15 cellular contexts compared by ENCODE assay signal in the genomic region with DNA sequence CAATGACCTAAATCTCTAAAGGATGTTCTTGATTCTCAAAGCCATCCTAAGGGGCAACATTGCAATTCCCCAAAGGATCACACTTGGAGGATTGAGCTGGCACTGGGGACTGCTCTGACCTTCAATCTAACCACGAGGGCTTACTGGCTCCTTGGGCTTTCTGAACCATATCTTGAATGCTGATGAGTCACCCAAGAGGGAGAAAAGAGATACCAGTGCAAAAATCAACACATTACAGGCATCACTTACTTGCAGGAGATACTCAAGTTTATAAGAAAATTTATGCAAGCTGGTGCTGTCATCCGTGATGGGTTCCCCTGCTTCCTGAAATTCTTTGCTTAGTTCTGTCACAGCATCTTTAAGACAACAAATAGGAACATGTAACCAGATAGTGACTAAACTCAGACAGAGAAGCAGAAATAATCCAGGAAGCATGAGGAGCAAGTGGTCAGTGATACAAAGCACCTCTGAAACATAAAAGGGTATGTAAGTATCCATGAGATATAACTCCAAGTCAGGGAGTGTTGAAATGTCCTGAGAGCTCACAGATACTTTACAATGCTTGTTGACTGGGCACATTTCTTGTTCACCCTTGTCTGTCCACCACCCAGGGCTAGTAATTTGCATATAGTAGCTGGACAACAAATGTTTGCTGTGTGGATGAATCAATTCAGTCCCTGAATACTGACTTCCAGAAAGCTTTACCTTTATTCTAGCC. TPM values are rescaled to one million over a fixed set of nuclear protein-coding genes. Genes with fewer than 3 reads are reported as not detected.
DNase-seq lines count a peak whose midpoint lies in the region; ATAC-seq and FAIRE-seq lines count a peak whose summit lies in the region.
"Had no signal": no experiment of that assay in that cellular context is flagged by ENCODE, and none has a peak within 500 bp of the region (broad histone marks: within the 10 kb centered on the region; RNA-seq: fewer than 3 reads in every experiment).

No MANE protein-coding gene starts in this region.

- H3K9me3 ChIP-seq in skeletal muscle tissue (ENCODE audit: control insufficient read depth in 3 of 3, low read length in 3 of 3): no peaks in the 10 kb centered on the region

- H3K27ac Mint-ChIP-seq in activated CD4-positive, alpha-beta T cell treated with anti-CD3 and anti-CD28 coated beads for 36 hours: peak overlapping the region; percentile 58
- peak overlapping the region; percentile 80 to 95 for H3K27ac Mint-ChIP-seq in effector memory CD8-positive, alpha-beta T cell
- H3K27ac Mint-ChIP-seq: activated CD4-positive, alpha-beta T cell treated with anti-CD3 and anti-CD28 coated beads, Interleukin-2, amount 10 ng/mL, durations not matched to agents 7 days and 5 days had no signal

- H3K4me1 ChIP-seq in skeletal muscle tissue (ENCODE audit: control insufficient read depth in 3 of 3, insufficient read depth in 3 of 3, low read length in 3 of 3): peaks cover 72 to 88% (median 80%) of the 10 kb centered on the region in 3 donors

- CTCF ChIA-PET in activated CD4-positive, alpha-beta T cell treated with anti-CD3 and anti-CD28 coated beads for 36 hours (lab: Charles Lee): interaction anchor here (0.7 to 1.9 kb wide), 8 partner anchors 12 to 330 kb away, joined by 3 to 13 read pairs (median 4); a partner anchor contains a TSS

- DNase-seq in activated CD4-positive, alpha-beta T cell treated with anti-CD3 and anti-CD28 coated beads for 36 hours: no peak
- no peak for DNase-seq in activated CD4-positive, alpha-beta T cell treated with anti-CD3 and anti-CD28 coated beads for 4 hours
- peak; percentile 68 for DNase-seq in RCC 7860 (ENCODE audit: low spot score)
- no peak for DNase-seq in effector memory CD8-positive, alpha-beta T cell
- DNase-seq in iPS-NIHi11 (ENCODE audit: low spot score): no peak
- DNase-seq in HuH-7 (ENCODE audit: low spot score): no peak
- DNase-seq: activated CD4-positive, alpha-beta T cell treated with anti-CD3 and anti-CD28 coated beads, Interleukin-2, amount 10 ng/mL, durations not matched to agents 7 days and 5 days; NCI-H345 had no signal

- H3K4me3 ChIP-seq in skeletal muscle tissue (ENCODE audit: low read length in 3 of 3): no peak overlapping the region
- H3K4me3 ChIP-seq: lung had no signal

- no peak overlapping the region for H3K4me3 Mint-ChIP-seq in activated CD4-positive, alpha-beta T cell treated with anti-CD3 and anti-CD28 coated beads for 36 hours
- H3K4me3 Mint-ChIP-seq in effector memory CD8-positive, alpha-beta T cell: peak overlapping the region in 1 of 2 donors; percentile 24
- H3K4me3 Mint-ChIP-seq: activated CD4-positive, alpha-beta T cell treated with anti-CD3 and anti-CD28 coated beads, Interleukin-2, amount 10 ng/mL, durations not matched to agents 7 days and 5 days; brain had no signal

- peaks cover 27 to 57% (median 55%) of the 10 kb centered on the region in 3 donors for H3K36me3 ChIP-seq in skeletal muscle tissue (ENCODE audit: control insufficient read depth in 3 of 3, insufficient read depth in 3 of 3, low read length in 3 of 3)

- H3K27ac ChIP-seq in skeletal muscle tissue (ENCODE audit: low read depth, low read length): peak overlapping the region; percentile 99
- H3K27ac ChIP-seq: KMS-11 had no signal

- FAIRE-seq in RCC 7860 (lab: Jason Lieb, UNC): peak; percentile 86
- FAIRE-seq: frontal cortex, H1 had no signal

- H3K36me3 Mint-ChIP-seq in activated CD4-positive, alpha-beta T cell treated with anti-CD3 and anti-CD28 coated beads for 36 hours (ENCODE audit: low read depth): peaks cover 70% of the 10 kb centered on the region
- peaks cover 35% of the 10 kb centered on the region for H3K36me3 Mint-ChIP-seq in effector memory CD8-positive, alpha-beta T cell (ENCODE audit: insufficient read depth)

- H3K9me3 Mint-ChIP-seq in activated CD4-positive, alpha-beta T cell treated with anti-CD3 and anti-CD28 coated beads for 36 hours (ENCODE audit: low read depth): peaks cover 2% of the 10 kb centered on the region
- peaks cover 0 to 3% of the 10 kb centered on the region in 2 donors for H3K9me3 Mint-ChIP-seq in effector memory CD8-positive, alpha-beta T cell
- H3K9me3 Mint-ChIP-seq: brain had no signal

- H3K27me3 ChIP-seq in skeletal muscle tissue (ENCODE audit: control insufficient read depth in 3 of 3, insufficient read depth in 3 of 3, low read length in 3 of 3): no peaks in the 10 kb centered on the region

- ATAC-seq in activated CD4-positive, alpha-beta T cell treated with anti-CD3 and anti-CD28 coated beads for 36 hours: peak; percentile 61
- ATAC-seq in effector memory CD8-positive, alpha-beta T cell (replicated peaks): no peak
- ATAC-seq in HG03432 (IDR thresholded peaks at IDR 0.05; ENCODE audit: unreplicated experiment): no peak

- intact Hi-C loops in activated CD4-positive, alpha-beta T cell treated with anti-CD3 and anti-CD28 coated beads for 36 hours (cut with DNase I, micrococcal nuclease): loop anchor here in 1 of 2 experiments (2.0 kb wide), 1 partner anchor 13 kb away; a partner anchor contains a TSS

- peaks cover 53% of the 10 kb centered on the region for H3K4me1 Mint-ChIP-seq in activated CD4-positive, alpha-beta T cell treated with anti-CD3 and anti-CD28 coated beads for 36 hours
- peaks cover 53 to 73% of the 10 kb centered on the region in 2 donors for H3K4me1 Mint-ChIP-seq in effector memory CD8-positive, alpha-beta T cell (ENCODE audit: low read depth in 2 of 2)

- POLR2A ChIA-PET in activated CD4-positive, alpha-beta T cell treated with anti-CD3 and anti-CD28 coated beads for 36 hours (lab: Charles Lee): interaction anchor here (1.3 to 2.2 kb wide), 3 partner anchors 13 to 388 kb away, joined by 4 to 13 read pairs (median 6); no protein-coding TSS in a partner anchor

- peak overlapping the region in 1 of 3 donors; percentile 26 for H3K9ac ChIP-seq in skeletal muscle tissue (ENCODE audit: low read depth in 1 of 3, low read length in 3 of 3)
- H3K9ac ChIP-seq: KMS-11 had no signal

- H3K27me3 Mint-ChIP-seq in activated CD4-positive, alpha-beta T cell treated with anti-CD3 and anti-CD28 coated beads for 36 hours: peaks cover 2% of the 10 kb centered on the region
- no peaks in the 10 kb centered on the region for H3K27me3 Mint-ChIP-seq in effector memory CD8-positive, alpha-beta T cell
- H3K27me3 Mint-ChIP-seq: activated CD4-positive, alpha-beta T cell treated with anti-CD3 and anti-CD28 coated beads, Interleukin-2, amount 10 ng/mL, durations not matched to agents 7 days and 5 days had no signal

RNA-seq across cellular contexts. Expression of a gene that starts 14.1 kb away (rescaled TPM):
- 10 to 100 TPM in 1 of 2 experiments, 1 to 10 TPM in 1; 8.2 to 10.6 TPM for total RNA-seq in activated CD4-positive, alpha-beta T cell treated with anti-CD3 and anti-CD28 coated beads for 36 hours
- total RNA-seq in skeletal muscle tissue: 16.7 TPM

RNA-seq across cellular contexts. Expression of a gene that starts 38.2 kb away (rescaled TPM):
- under 1 TPM; 0.42 to 0.85 TPM for total RNA-seq in activated CD4-positive, alpha-beta T cell treated with anti-CD3 and anti-CD28 coated beads for 36 hours
- not detected for total RNA-seq in skeletal muscle tissue
- total RNA-seq: frontal cortex, H1 had no signal

RNA-seq across cellular contexts. Expression of a gene that starts 45.8 kb away (rescaled TPM):
- total RNA-seq in activated CD4-positive, alpha-beta T cell treated with anti-CD3 and anti-CD28 coated beads for 36 hours: not detected
- not detected for total RNA-seq in skeletal muscle tissue
- total RNA-seq: activated CD4-positive, alpha-beta T cell treated with anti-CD3 and anti-CD28 coated beads, Interleukin-2, amount 10 ng/mL, durations not matched to agents 7 days and 5 days; frontal cortex; H1 had no signal
